ENCODE assay signal across 1 cellular context in the genomic region with DNA sequence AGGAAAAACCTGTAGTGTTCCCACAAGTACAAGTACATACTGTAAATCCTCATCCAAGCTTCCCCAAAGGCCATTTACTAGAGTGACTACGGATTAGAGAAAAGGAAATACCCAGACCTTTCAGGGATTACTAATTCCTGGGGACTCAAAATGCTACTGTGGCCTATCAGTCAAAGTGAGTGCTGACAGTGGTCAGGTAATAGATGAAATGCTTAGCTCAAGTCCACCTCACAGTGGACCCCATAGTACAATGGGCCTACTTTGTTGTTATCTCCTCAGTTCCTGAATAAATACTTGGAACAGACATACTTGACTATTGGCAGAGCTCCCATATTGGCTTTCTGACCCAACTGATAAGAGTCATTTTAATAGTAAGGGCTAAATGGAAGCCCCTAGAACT.
A peak's percentile ranks its signal among the peaks of the same experiment; 100 is the strongest.
TF ChIP-seq lines count a peak whose summit lies in the region.

No MANE protein-coding gene starts in this region.

TF ChIP-seq in HepG2, 621 proteins besides CTCF, POLR2A, EP300 and RAD21 (continued from another document and continues in another):
- TF ChIP-seq ZNF224 (CRISPR knock-in tag; IDR thresholded peaks at IDR 0.05) = no peak
- TF ChIP-seq TARDBP (CRISPR knock-in tag; IDR thresholded peaks at IDR 0.05) = no peak
- no peak for TF ChIP-seq GTF2F1 (IDR thresholded peaks at IDR 0.05; ENCODE audit: low read length)
- no peak for TF ChIP-seq ZNF543 (CRISPR knock-in tag; IDR thresholded peaks at IDR 0.05)
- no peak for TF ChIP-seq ZNF678 (CRISPR knock-in tag; IDR thresholded peaks at IDR 0.05)
- TF ChIP-seq RFX1 (IDR thresholded peaks at IDR 0.05) = no peak
- no peak for TF ChIP-seq CHCHD3 (CRISPR knock-in tag; IDR thresholded peaks at IDR 0.05)
- TF ChIP-seq ZNF567 (CRISPR knock-in tag; IDR thresholded peaks at IDR 0.05; ENCODE audit: borderline replicate concordance) = no peak
- no peak for TF ChIP-seq MBD4 (IDR thresholded peaks at IDR 0.05; ENCODE audit: borderline replicate concordance, low read length)
- TF ChIP-seq HDAC2 (CRISPR knock-in tag; IDR thresholded peaks at IDR 0.05) = peak; percentile 44; the same call in 1 of the 2 replicates
- TF ChIP-seq NFATC3 (CRISPR knock-in tag; IDR thresholded peaks at IDR 0.05) = no peak
- TF ChIP-seq, protein P1, sequence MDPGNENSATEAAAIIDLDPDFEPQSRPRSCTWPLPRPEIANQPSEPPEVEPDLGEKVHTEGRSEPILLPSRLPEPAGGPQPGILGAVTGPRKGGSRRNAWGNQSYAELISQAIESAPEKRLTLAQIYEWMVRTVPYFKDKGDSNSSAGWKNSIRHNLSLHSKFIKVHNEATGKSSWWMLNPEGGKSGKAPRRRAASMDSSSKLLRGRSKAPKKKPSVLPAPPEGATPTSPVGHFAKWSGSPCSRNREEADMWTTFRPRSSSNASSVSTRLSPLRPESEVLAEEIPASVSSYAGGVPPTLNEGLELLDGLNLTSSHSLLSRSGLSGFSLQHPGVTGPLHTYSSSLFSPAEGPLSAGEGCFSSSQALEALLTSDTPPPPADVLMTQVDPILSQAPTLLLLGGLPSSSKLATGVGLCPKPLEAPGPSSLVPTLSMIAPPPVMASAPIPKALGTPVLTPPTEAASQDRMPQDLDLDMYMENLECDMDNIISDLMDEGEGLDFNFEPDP (CRISPR knock-in tag; conservative IDR thresholded peaks at IDR 0.05) = no peak
- TF ChIP-seq, protein P2, sequence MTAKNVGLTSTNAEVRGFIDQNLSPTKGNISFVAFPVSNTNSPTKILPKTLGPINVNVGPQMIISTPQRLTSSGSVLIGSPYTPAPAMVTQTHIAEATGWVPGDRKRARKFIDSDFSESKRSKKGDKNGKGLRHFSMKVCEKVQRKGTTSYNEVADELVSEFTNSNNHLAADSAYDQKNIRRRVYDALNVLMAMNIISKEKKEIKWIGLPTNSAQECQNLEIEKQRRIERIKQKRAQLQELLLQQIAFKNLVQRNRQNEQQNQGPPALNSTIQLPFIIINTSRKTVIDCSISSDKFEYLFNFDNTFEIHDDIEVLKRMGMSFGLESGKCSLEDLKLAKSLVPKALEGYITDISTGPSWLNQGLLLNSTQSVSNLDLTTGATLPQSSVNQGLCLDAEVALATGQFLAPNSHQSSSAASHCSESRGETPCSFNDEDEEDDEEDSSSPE (CRISPR knock-in tag; IDR thresholded peaks at IDR 0.05) = no peak
- TF ChIP-seq ZNF615 (CRISPR knock-in tag; IDR thresholded peaks at IDR 0.05; ENCODE audit: borderline replicate concordance) = no peak
- peak; percentile 34; the same call in 1 of the 2 replicates for TF ChIP-seq ZNF652 (CRISPR knock-in tag; IDR thresholded peaks at IDR 0.05; ENCODE audit: borderline replicate concordance, low read depth)
- no peak for TF ChIP-seq CBX2 (IDR thresholded peaks at IDR 0.05; ENCODE audit: low read depth, low read length)
- TF ChIP-seq CBX2 (CRISPR knock-in tag; IDR thresholded peaks at IDR 0.05; ENCODE audit: low read depth) = no peak
- no peak for TF ChIP-seq ZNF430 (CRISPR knock-in tag; IDR thresholded peaks at IDR 0.05)
- no peak for TF ChIP-seq ZNF598 (CRISPR knock-in tag; IDR thresholded peaks at IDR 0.05; ENCODE audit: borderline replicate concordance)
- TF ChIP-seq ZNF501 (CRISPR knock-in tag; IDR thresholded peaks at IDR 0.05) = no peak
- TF ChIP-seq NR2F2 (IDR thresholded peaks at IDR 0.05; ENCODE audit: borderline replicate concordance, low read depth) = no peak
- TF ChIP-seq, protein P3, sequence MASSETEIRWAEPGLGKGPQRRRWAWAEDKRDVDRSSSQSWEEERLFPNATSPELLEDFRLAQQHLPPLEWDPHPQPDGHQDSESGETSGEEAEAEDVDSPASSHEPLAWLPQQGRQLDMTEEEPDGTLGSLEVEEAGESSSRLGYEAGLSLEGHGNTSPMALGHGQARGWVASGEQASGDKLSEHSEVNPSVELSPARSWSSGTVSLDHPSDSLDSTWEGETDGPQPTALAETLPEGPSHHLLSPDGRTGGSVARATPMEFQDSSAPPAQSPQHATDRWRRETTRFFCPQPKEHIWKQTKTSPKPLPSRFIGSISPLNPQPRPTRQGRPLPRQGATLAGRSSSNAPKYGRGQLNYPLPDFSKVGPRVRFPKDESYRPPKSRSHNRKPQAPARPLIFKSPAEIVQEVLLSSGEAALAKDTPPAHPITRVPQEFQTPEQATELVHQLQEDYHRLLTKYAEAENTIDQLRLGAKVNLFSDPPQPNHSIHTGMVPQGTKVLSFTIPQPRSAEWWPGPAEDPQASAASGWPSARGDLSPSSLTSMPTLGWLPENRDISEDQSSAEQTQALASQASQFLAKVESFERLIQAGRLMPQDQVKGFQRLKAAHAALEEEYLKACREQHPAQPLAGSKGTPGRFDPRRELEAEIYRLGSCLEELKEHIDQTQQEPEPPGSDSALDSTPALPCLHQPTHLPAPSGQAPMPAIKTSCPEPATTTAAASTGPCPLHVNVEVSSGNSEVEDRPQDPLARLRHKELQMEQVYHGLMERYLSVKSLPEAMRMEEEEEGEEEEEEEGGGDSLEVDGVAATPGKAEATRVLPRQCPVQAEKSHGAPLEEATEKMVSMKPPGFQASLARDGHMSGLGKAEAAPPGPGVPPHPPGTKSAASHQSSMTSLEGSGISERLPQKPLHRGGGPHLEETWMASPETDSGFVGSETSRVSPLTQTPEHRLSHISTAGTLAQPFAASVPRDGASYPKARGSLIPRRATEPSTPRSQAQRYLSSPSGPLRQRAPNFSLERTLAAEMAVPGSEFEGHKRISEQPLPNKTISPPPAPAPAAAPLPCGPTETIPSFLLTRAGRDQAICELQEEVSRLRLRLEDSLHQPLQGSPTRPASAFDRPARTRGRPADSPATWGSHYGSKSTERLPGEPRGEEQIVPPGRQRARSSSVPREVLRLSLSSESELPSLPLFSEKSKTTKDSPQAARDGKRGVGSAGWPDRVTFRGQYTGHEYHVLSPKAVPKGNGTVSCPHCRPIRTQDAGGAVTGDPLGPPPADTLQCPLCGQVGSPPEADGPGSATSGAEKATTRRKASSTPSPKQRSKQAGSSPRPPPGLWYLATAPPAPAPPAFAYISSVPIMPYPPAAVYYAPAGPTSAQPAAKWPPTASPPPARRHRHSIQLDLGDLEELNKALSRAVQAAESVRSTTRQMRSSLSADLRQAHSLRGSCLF (CRISPR knock-in tag; IDR thresholded peaks at IDR 0.05; ENCODE audit: borderline replicate concordance) = no peak
- no peak for TF ChIP-seq ZNF329 (CRISPR knock-in tag; IDR thresholded peaks at IDR 0.05; ENCODE audit: low read depth)
- no peak for TF ChIP-seq ZNF367 (CRISPR knock-in tag; IDR thresholded peaks at IDR 0.05; ENCODE audit: borderline replicate concordance)
- peak; percentile 85 for TF ChIP-seq BCL6 (CRISPR knock-in tag; IDR thresholded peaks at IDR 0.05)
- TF ChIP-seq ESRRA (CRISPR knock-in tag; IDR thresholded peaks at IDR 0.05; ENCODE audit: low read depth) = no peak
- TF ChIP-seq PAX8 (CRISPR knock-in tag; IDR thresholded peaks at IDR 0.05; ENCODE audit: borderline replicate concordance) = no peak
- TF ChIP-seq ZNF431 (CRISPR knock-in tag; IDR thresholded peaks at IDR 0.05; ENCODE audit: borderline replicate concordance, low read depth) = no peak
- no peak for TF ChIP-seq SYNCRIP (IDR thresholded peaks at IDR 0.05; ENCODE audit: insufficient read depth, low read depth, low read length)
- no peak for TF ChIP-seq KMT2A (CRISPR knock-in tag; IDR thresholded peaks at IDR 0.05)
- TF ChIP-seq, protein P4, sequence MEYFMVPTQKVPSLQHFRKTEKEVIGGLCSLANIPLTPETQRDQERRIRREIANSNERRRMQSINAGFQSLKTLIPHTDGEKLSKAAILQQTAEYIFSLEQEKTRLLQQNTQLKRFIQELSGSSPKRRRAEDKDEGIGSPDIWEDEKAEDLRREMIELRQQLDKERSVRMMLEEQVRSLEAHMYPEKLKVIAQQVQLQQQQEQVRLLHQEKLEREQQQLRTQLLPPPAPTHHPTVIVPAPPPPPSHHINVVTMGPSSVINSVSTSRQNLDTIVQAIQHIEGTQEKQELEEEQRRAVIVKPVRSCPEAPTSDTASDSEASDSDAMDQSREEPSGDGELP (IDR thresholded peaks at IDR 0.05; ENCODE audit: borderline replicate concordance, low read depth) = no peak
- 0 out of 2 replicates have a peak, but pooled peaks have one; percentile 27 for TF ChIP-seq ZNF629 (CRISPR knock-in tag; conservative IDR thresholded peaks at IDR 0.05)
- TF ChIP-seq SRSF1 (optimal IDR thresholded peaks at IDR 0.05; ENCODE audit: low read depth, low read length) = no peak
- TF ChIP-seq, protein P5, sequence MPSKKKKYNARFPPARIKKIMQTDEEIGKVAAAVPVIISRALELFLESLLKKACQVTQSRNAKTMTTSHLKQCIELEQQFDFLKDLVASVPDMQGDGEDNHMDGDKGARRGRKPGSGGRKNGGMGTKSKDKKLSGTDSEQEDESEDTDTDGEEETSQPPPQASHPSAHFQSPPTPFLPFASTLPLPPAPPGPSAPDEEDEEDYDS (CRISPR knock-in tag; IDR thresholded peaks at IDR 0.05) = peak; percentile 20; the same call in 1 of the 2 replicates
- peak; percentile 55; the same call in 1 of the 2 replicates for TF ChIP-seq PPARG (CRISPR knock-in tag; conservative IDR thresholded peaks at IDR 0.05)
- TF ChIP-seq NR2F1 (CRISPR knock-in tag; IDR thresholded peaks at IDR 0.05) = no peak
- TF ChIP-seq, protein P6, sequence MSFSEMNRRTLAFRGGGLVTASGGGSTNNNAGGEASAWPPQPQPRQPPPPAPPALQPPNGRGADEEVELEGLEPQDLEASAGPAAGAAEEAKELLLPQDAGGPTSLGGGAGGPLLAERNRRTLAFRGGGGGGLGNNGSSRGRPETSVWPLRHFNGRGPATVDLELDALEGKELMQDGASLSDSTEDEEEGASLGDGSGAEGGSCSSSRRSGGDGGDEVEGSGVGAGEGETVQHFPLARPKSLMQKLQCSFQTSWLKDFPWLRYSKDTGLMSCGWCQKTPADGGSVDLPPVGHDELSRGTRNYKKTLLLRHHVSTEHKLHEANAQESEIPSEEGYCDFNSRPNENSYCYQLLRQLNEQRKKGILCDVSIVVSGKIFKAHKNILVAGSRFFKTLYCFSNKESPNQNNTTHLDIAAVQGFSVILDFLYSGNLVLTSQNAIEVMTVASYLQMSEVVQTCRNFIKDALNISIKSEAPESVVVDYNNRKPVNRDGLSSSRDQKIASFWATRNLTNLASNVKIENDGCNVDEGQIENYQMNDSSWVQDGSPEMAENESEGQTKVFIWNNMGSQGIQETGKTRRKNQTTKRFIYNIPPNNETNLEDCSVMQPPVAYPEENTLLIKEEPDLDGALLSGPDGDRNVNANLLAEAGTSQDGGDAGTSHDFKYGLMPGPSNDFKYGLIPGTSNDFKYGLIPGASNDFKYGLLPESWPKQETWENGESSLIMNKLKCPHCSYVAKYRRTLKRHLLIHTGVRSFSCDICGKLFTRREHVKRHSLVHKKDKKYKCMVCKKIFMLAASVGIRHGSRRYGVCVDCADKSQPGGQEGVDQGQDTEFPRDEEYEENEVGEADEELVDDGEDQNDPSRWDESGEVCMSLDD (CRISPR knock-in tag; IDR thresholded peaks at IDR 0.05; ENCODE audit: borderline replicate concordance) = no peak; the same call in 1 of the 2 replicates
- no peak for TF ChIP-seq ZNF616 (CRISPR knock-in tag; IDR thresholded peaks at IDR 0.05; ENCODE audit: low read depth)
- no peak for TF ChIP-seq ZNF788 (CRISPR knock-in tag; IDR thresholded peaks at IDR 0.05; ENCODE audit: borderline replicate concordance)
- TF ChIP-seq, protein P7, sequence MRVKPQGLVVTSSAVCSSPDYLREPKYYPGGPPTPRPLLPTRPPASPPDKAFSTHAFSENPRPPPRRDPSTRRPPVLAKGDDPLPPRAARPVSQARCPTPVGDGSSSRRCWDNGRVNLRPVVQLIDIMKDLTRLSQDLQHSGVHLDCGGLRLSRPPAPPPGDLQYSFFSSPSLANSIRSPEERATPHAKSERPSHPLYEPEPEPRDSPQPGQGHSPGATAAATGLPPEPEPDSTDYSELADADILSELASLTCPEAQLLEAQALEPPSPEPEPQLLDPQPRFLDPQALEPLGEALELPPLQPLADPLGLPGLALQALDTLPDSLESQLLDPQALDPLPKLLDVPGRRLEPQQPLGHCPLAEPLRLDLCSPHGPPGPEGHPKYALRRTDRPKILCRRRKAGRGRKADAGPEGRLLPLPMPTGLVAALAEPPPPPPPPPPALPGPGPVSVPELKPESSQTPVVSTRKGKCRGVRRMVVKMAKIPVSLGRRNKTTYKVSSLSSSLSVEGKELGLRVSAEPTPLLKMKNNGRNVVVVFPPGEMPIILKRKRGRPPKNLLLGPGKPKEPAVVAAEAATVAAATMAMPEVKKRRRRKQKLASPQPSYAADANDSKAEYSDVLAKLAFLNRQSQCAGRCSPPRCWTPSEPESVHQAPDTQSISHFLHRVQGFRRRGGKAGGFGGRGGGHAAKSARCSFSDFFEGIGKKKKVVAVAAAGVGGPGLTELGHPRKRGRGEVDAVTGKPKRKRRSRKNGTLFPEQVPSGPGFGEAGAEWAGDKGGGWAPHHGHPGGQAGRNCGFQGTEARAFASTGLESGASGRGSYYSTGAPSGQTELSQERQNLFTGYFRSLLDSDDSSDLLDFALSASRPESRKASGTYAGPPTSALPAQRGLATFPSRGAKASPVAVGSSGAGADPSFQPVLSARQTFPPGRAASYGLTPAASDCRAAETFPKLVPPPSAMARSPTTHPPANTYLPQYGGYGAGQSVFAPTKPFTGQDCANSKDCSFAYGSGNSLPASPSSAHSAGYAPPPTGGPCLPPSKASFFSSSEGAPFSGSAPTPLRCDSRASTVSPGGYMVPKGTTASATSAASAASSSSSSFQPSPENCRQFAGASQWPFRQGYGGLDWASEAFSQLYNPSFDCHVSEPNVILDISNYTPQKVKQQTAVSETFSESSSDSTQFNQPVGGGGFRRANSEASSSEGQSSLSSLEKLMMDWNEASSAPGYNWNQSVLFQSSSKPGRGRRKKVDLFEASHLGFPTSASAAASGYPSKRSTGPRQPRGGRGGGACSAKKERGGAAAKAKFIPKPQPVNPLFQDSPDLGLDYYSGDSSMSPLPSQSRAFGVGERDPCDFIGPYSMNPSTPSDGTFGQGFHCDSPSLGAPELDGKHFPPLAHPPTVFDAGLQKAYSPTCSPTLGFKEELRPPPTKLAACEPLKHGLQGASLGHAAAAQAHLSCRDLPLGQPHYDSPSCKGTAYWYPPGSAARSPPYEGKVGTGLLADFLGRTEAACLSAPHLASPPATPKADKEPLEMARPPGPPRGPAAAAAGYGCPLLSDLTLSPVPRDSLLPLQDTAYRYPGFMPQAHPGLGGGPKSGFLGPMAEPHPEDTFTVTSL (CRISPR knock-in tag; IDR thresholded peaks at IDR 0.05; ENCODE audit: borderline replicate concordance) = peak; percentile 86; the same call in 1 of the 2 replicates
- TF ChIP-seq ISX (CRISPR knock-in tag; conservative IDR thresholded peaks at IDR 0.05) = no peak
- TF ChIP-seq ZFP36 (IDR thresholded peaks at IDR 0.05; ENCODE audit: borderline replicate concordance, low read depth, low read length, partially characterized antibody) = no peak
- no peak for TF ChIP-seq HDAC6 (IDR thresholded peaks at IDR 0.05; ENCODE audit: low read depth, low read length)
- TF ChIP-seq CREM (IDR thresholded peaks at IDR 0.05) = peak; percentile 68; the same call in 1 of the 2 replicates
- no peak for TF ChIP-seq CREM (CRISPR knock-in tag; IDR thresholded peaks at IDR 0.05)
- TF ChIP-seq, protein P8, sequence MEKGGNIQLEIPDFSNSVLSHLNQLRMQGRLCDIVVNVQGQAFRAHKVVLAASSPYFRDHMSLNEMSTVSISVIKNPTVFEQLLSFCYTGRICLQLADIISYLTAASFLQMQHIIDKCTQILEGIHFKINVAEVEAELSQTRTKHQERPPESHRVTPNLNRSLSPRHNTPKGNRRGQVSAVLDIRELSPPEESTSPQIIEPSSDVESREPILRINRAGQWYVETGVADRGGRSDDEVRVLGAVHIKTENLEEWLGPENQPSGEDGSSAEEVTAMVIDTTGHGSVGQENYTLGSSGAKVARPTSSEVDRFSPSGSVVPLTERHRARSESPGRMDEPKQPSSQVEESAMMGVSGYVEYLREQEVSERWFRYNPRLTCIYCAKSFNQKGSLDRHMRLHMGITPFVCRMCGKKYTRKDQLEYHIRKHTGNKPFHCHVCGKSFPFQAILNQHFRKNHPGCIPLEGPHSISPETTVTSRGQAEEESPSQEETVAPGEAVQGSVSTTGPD (CRISPR knock-in tag; IDR thresholded peaks at IDR 0.05) = no peak
- TF ChIP-seq MATR3 (CRISPR knock-in tag; IDR thresholded peaks at IDR 0.05) = no peak
- no peak for TF ChIP-seq ZNF577 (CRISPR knock-in tag; IDR thresholded peaks at IDR 0.05; ENCODE audit: borderline replicate concordance, low read depth)
